8 cellular contexts compared by ENCODE assay signal in genomic region chr12:101697930-101698781, GRCh38. TPM values are rescaled to one million over a fixed set of nuclear protein-coding genes. Genes with fewer than 3 reads are reported as not detected.
DNase-seq lines count a peak whose midpoint lies in the region; ATAC-seq and TF ChIP-seq lines count a peak whose summit lies in the region.

No MANE protein-coding gene starts in this region.

- no TSS peak for BruUV-seq in MCF 10A (replicated peaks; lab: Mats Ljungman, UMichigan)

- CTCF ChIA-PET in MCF 10A (lab: Yijun Ruan, JAX) = interaction anchor here (0.6 to 1.5 kb wide), 5 partner anchors 8 to 281 kb away, joined by 3 to 5 read pairs (median 3); no protein-coding TSS in a partner anchor

- TF ChIP-seq CTCF in MCF 10A (IDR thresholded peaks at IDR 0.05; ENCODE audit: unreplicated experiment) = no peak

- H3K27me3 ChIP-seq in SJSA1 (replicated peaks) = no peaks in the 10 kb centered on the region

- peak; percentile 10 for DNase-seq in DMS53 treated with DMSO at 0.1 percent for 48 hours (lab: John Stamatoyannopoulos, UW; ENCODE audit: unreplicated experiment)
- DNase-seq in SJSA1 (ENCODE audit: low read depth in 1 of 2, low spot score in 2 of 2) = peak; percentile 41 to 50
- peak; percentile 68 for DNase-seq in MCF 10A (ENCODE audit: unreplicated experiment)
- peak; percentile 88 for DNase-seq in retina
- no peak for DNase-seq in NCI-H226

- peak overlapping the region; percentile 78 for H3K27ac Mint-ChIP-seq in MCF 10A (ENCODE audit: low read depth, unreplicated experiment)

- peak overlapping the region; percentile 36 for H3K27ac ChIP-seq in SJSA1

- ATAC-seq in GM19395 (IDR thresholded peaks at IDR 0.05; ENCODE audit: unreplicated experiment) = peak; percentile 31
- ATAC-seq in HG03432 (IDR thresholded peaks at IDR 0.05; ENCODE audit: unreplicated experiment) = peak; percentile 43

- H3K9me3 Mint-ChIP-seq in MCF 10A (ENCODE audit: unreplicated experiment) = no peaks in the 10 kb centered on the region

- intact Hi-C loops in MCF 10A (cut with micrococcal nuclease) = loop anchor here (1.0 to 5.0 kb wide), 2 partner anchors 59 to 130 kb away; no protein-coding TSS in a partner anchor

- no peaks in the 10 kb centered on the region; the same call in 1 of the 2 replicates for H3K36me3 ChIP-seq in SJSA1

- no peaks in the 10 kb centered on the region for H3K4me1 ChIP-seq in SJSA1 (replicated peaks)

- H3K4me1 Mint-ChIP-seq in MCF 10A (ENCODE audit: insufficient read depth, unreplicated experiment) = peaks cover 44% of the 10 kb centered on the region

- H3K4me3 ChIP-seq in SJSA1 (peak overlapping the region; percentile 92), iPS-18c (ENCODE audit: insufficient read depth, low read depth, low read length) (peak overlapping the region; percentile 74)

- peaks cover 6% of the 10 kb centered on the region for H3K36me3 Mint-ChIP-seq in MCF 10A (ENCODE audit: insufficient read depth, unreplicated experiment)

- H3K4me3 Mint-ChIP-seq in MCF 10A (ENCODE audit: unreplicated experiment) = peak overlapping the region; percentile 91

- H3K9me3 ChIP-seq in SJSA1 (replicated peaks) (no peaks in the 10 kb centered on the region), iPS-18c (ENCODE audit: control insufficient read depth, insufficient read depth, low read length) (peaks cover 2% of the 10 kb centered on the region)

- POLR2A ChIA-PET in MCF 10A (lab: Yijun Ruan, JAX) = interaction anchor here (0.7 to 2.5 kb wide), 8 partner anchors 9 to 291 kb away, joined by 3 to 18 read pairs (median 4); partner anchors contain the start of genes ARL1, DRAM1 and GNPTAB

- H3K27me3 Mint-ChIP-seq in MCF 10A (ENCODE audit: insufficient read depth, unreplicated experiment) = no peaks in the 10 kb centered on the region

RNA-seq across cellular contexts. Expression of gene CHPT1, which starts 0.7 kb away (rescaled TPM):
- total RNA-seq in SJSA1 (2014; rRNA removed; shearing (Covaris generic)) = 30.1 and 44.8 TPM in 2 replicates
- total RNA-seq in MCF 10A (2022) = 28.1 and 33.5 TPM in 2 replicates

RNA-seq across cellular contexts. Expression of gene SYCP3, which starts 41.1 kb away (rescaled TPM):
- not detected in 2 replicates for total RNA-seq in SJSA1 (2014; rRNA removed; shearing (Covaris generic))
- not detected in 2 replicates for total RNA-seq in MCF 10A (2022)
